14 cellular contexts compared by ENCODE assay signal in genomic region chr1:234780531-234781162, GRCh38.
DNase-seq lines count a peak whose midpoint lies in the region; ATAC-seq and TF ChIP-seq lines count a peak whose summit lies in the region.
"Had no signal": no experiment of that assay in that cellular context is flagged by ENCODE, and none has a peak within 500 bp of the region (broad histone marks: within the 10 kb centered on the region; RNA-seq: fewer than 3 reads in every experiment).

No MANE protein-coding gene starts in this region.

- H2AFZ ChIP-seq in IMR-90 (replicated peaks; ENCODE audit: low read length, poor library complexity), result no peak overlapping the region

- no peak overlapping the region for H2BK20ac ChIP-seq in IMR-90 (ENCODE audit: low read depth, low read length)

- H3K27me3 ChIP-seq in IMR-90 (ENCODE audit: control insufficient read depth, insufficient read depth, low read length), result peaks cover 43% of the 10 kb centered on the region
- H3K27me3 ChIP-seq: Peyer's patch had no signal

- peak overlapping the region; percentile 36; the same call in 1 of the 2 replicates for H2AK5ac ChIP-seq in IMR-90 (ENCODE audit: low read depth, low read length)

- intact Hi-C loops in IMR-90 (cut with micrococcal nuclease), result no loop called here

- no peaks in the 10 kb centered on the region for H3K36me3 ChIP-seq in IMR-90 (ENCODE audit: control insufficient read depth, insufficient read depth, low read length)
- H3K36me3 ChIP-seq: breast epithelium, Peyer's patch had no signal

- H2BK15ac ChIP-seq in IMR-90 (ENCODE audit: low read depth, low read length), result no peak overlapping the region

- no peak overlapping the region for H3K27ac Mint-ChIP-seq in osteocyte (ENCODE audit: unreplicated experiment)
- H3K27ac Mint-ChIP-seq: activated naive CD8-positive, alpha-beta T cell; CD4-positive, alpha-beta memory T cell had no signal

- H3K14ac ChIP-seq in IMR-90 (replicated peaks; ENCODE audit: low read depth, low read length), result no peak overlapping the region

- no peaks in the 10 kb centered on the region for H3K9me3 Mint-ChIP-seq in osteocyte (ENCODE audit: unreplicated experiment)
- H3K9me3 Mint-ChIP-seq: CD4-positive, alpha-beta memory T cell had no signal

- no peaks in the 10 kb centered on the region for H3K27me3 Mint-ChIP-seq in osteocyte (ENCODE audit: unreplicated experiment)
- H3K27me3 Mint-ChIP-seq: activated naive CD8-positive, alpha-beta T cell; CD4-positive, alpha-beta memory T cell had no signal

- TF ChIP-seq RAD21 in IMR-90 (IDR thresholded peaks at IDR 0.05; ENCODE audit: low read length), result no peak

- H3K9me3 ChIP-seq in IMR-90 (ENCODE audit: control insufficient read depth, insufficient read depth, low read length), result peaks cover 3% of the 10 kb centered on the region; the same call in 1 of the 2 replicates
- H3K9me3 ChIP-seq: breast epithelium, Peyer's patch had no signal

- TF ChIP-seq CTCF in IMR-90 (conservative IDR thresholded peaks at IDR 0.05; ENCODE audit: low read depth, low read length), result no peak
- TF ChIP-seq CTCF in osteocyte (IDR thresholded peaks at IDR 0.05), result no peak

- H3K9ac ChIP-seq in IMR-90 (ENCODE audit: low read depth, low read length), result no peak overlapping the region

- no peak overlapping the region for H4K91ac ChIP-seq in IMR-90 (ENCODE audit: insufficient read depth, low read depth, low read length)

- no peaks in the 10 kb centered on the region; the same call in 1 of the 2 replicates for H4K20me1 ChIP-seq in IMR-90 (ENCODE audit: insufficient read depth, low read length)

- peaks cover 4% of the 10 kb centered on the region for H3K4me1 Mint-ChIP-seq in osteocyte (ENCODE audit: unreplicated experiment)
- H3K4me1 Mint-ChIP-seq: CD4-positive, alpha-beta memory T cell had no signal

- DNase-seq in NCI-H82 (lab: John Stamatoyannopoulos, UW), result peak; percentile 75
- no peak for DNase-seq in NCI-H82 treated with DMSO at 0.1 percent for 48 hours (lab: John Stamatoyannopoulos, UW; ENCODE audit: unreplicated experiment)
- no peak for DNase-seq in IMR-90
- DNase-seq in erythroblast (lab: John Stamatoyannopoulos, UW), result peak; percentile 32 to 38
- DNase-seq in osteocyte (ENCODE audit: extremely low spot score, unreplicated experiment), result peak; percentile 93
- DNase-seq in retina, result no peak
- DNase-seq in NCI-H1105 (lab: John Stamatoyannopoulos, UW), result no peak
- DNase-seq in kidney glomerular epithelial cell (lab: John Stamatoyannopoulos, UW), result no peak
- DNase-seq: CD4-positive, alpha-beta memory T cell; NCI-H1694 treated with DMSO at 0.1 percent for 48 hours; NCI-H510A treated with DMSO at 0.1 percent for 48 hours had no signal

- no peak overlapping the region for H4K5ac ChIP-seq in IMR-90 (ENCODE audit: low read depth, low read length)

- H3K56ac ChIP-seq in IMR-90 (ENCODE audit: extremely low read depth, insufficient read depth, low read length), result no peak overlapping the region

- H4K8ac ChIP-seq in IMR-90 (ENCODE audit: low read depth in 2 of 2, low read length in 2 of 2), result no peak overlapping the region

- H3K4ac ChIP-seq in IMR-90 (ENCODE audit: low read depth, low read length), result no peak overlapping the region

- BruUV-seq in IMR-90 (replicated peaks; lab: Mats Ljungman, UMichigan), result no TSS peak

- ATAC-seq in IMR-90 (ENCODE audit: low read depth), result no peak

- H3K4me3 ChIP-seq in IMR-90 (ENCODE audit: insufficient read depth, low read depth, low read length), result no peak overlapping the region
- H3K4me3 ChIP-seq: breast epithelium, Peyer's patch had no signal

- no peak overlapping the region for H3K4me3 Mint-ChIP-seq in osteocyte (ENCODE audit: unreplicated experiment)
- H3K4me3 Mint-ChIP-seq: activated naive CD8-positive, alpha-beta T cell; CD4-positive, alpha-beta memory T cell had no signal

- no peak overlapping the region for H3K23ac ChIP-seq in IMR-90 (ENCODE audit: low read depth, low read length)

- H3K4me1 ChIP-seq in IMR-90 (ENCODE audit: control insufficient read depth, insufficient read depth, low read length), result peaks cover 1% of the 10 kb centered on the region
- H3K4me1 ChIP-seq: breast epithelium, Peyer's patch had no signal

- no peaks in the 10 kb centered on the region for H3K9me1 ChIP-seq in IMR-90 (ENCODE audit: insufficient read depth, low read length)

- dilution Hi-C loops in IMR-90 (cut with HindIII; ENCODE audit: low sequenced_read_pairs, unreplicated experiment), result no loop called here

- POLR2A ChIA-PET in IMR-90 (lab: Charles Lee; ENCODE audit: unreplicated experiment), result no interaction called here

- in situ Hi-C loops in IMR-90 (cut with MboI; ENCODE audit: low sequenced_read_pairs), result no loop called here

- no peak overlapping the region for H3K18ac ChIP-seq in IMR-90 (ENCODE audit: low read depth, low read length)

- CTCF ChIA-PET in IMR-90 (lab: Yijun Ruan, JAX), result no interaction called here

- no peak overlapping the region for H3K27ac ChIP-seq in IMR-90 (ENCODE audit: insufficient read depth, low read length)
- H3K27ac ChIP-seq: breast epithelium, Peyer's patch had no signal

- no peaks in the 10 kb centered on the region for H3K36me3 Mint-ChIP-seq in osteocyte (ENCODE audit: unreplicated experiment)
- H3K36me3 Mint-ChIP-seq: activated naive CD8-positive, alpha-beta T cell; CD4-positive, alpha-beta memory T cell had no signal

- no peak overlapping the region for H2BK5ac ChIP-seq in IMR-90 (ENCODE audit: low read depth, low read length, poor library complexity, severe bottlenecking)

- H3K4me2 ChIP-seq in IMR-90 (ENCODE audit: low read depth, low read length), result no peak overlapping the region

- no peak overlapping the region for H2AK9ac ChIP-seq in IMR-90 (replicated peaks; ENCODE audit: low read depth, low read length, poor library complexity)

- 77% methylated on average over 12 of the region's 13 CpGs; no CpG with 5 or more reads in 1 of the 2 experiments for WGBS in IMR-90 (ENCODE audit: extremely low coverage in 2 of 2, insufficient read length in 1 of 2), 2 experiments

- TF ChIP-seq POLR2A in IMR-90 (IDR thresholded peaks at IDR 0.05; ENCODE audit: low read depth, low read length) (no peak), erythroblast (IDR thresholded peaks at IDR 0.05; ENCODE audit: low read length) (no peak)

- H2BK120ac ChIP-seq in IMR-90 (ENCODE audit: low read depth, low read length), result no peak overlapping the region

- no peaks in the 10 kb centered on the region for H3K79me1 ChIP-seq in IMR-90 (ENCODE audit: low read depth in 1 of 2, low read length in 2 of 2)

TF ChIP-seq in IMR-90, 13 proteins besides CTCF, POLR2A, EP300 and RAD21:
- no peak for TF ChIP-seq MXI1 (IDR thresholded peaks at IDR 0.05; ENCODE audit: borderline replicate concordance, low read depth, low read length)
- TF ChIP-seq CEBPB (IDR thresholded peaks at IDR 0.05; ENCODE audit: low read depth, low read length), result no peak
- no peak for TF ChIP-seq SMC3 (IDR thresholded peaks at IDR 0.05; ENCODE audit: low read depth, low read length)
- TF ChIP-seq RFX5 (IDR thresholded peaks at IDR 0.05; ENCODE audit: low read depth, low read length), result no peak
- TF ChIP-seq MAFK (IDR thresholded peaks at IDR 0.05; ENCODE audit: low read depth, low read length), result no peak
- no peak for TF ChIP-seq USF2 (IDR thresholded peaks at IDR 0.05; ENCODE audit: low read depth, low read length)
- no peak for TF ChIP-seq CHD1 (IDR thresholded peaks at IDR 0.05; ENCODE audit: low read depth, low read length)
- TF ChIP-seq NFE2L2 (IDR thresholded peaks at IDR 0.05; ENCODE audit: low read depth, low read length), result no peak
- TF ChIP-seq ELK1 (IDR thresholded peaks at IDR 0.05; ENCODE audit: borderline replicate concordance, low read depth, low read length), result no peak
- no peak for TF ChIP-seq MAZ (IDR thresholded peaks at IDR 0.05; ENCODE audit: borderline replicate concordance, low read depth, low read length)
- TF ChIP-seq RCOR1 (IDR thresholded peaks at IDR 0.05; ENCODE audit: insufficient replicate concordance, low read length), result no peak
- no peak for TF ChIP-seq BHLHE40 (IDR thresholded peaks at IDR 0.05; ENCODE audit: low read depth, low read length)
- no peak for TF ChIP-seq FOS (IDR thresholded peaks at IDR 0.05; ENCODE audit: low read depth, low read length)

Comparison
In these comparisons a context has a peak if more than half of its experiments do, and no peak if none do; other contexts are left out.
1. DNase-seq: peak in NCI-H82 (single experiment), erythroblast (2 of 2) and osteocyte (single experiment); none in NCI-H82 treated with DMSO at 0.1 percent for 48 hours (single experiment), IMR-90 (single experiment), retina (single experiment), NCI-H1105 (single experiment) and kidney glomerular epithelial cell (single experiment).